In the genomic region with DNA sequence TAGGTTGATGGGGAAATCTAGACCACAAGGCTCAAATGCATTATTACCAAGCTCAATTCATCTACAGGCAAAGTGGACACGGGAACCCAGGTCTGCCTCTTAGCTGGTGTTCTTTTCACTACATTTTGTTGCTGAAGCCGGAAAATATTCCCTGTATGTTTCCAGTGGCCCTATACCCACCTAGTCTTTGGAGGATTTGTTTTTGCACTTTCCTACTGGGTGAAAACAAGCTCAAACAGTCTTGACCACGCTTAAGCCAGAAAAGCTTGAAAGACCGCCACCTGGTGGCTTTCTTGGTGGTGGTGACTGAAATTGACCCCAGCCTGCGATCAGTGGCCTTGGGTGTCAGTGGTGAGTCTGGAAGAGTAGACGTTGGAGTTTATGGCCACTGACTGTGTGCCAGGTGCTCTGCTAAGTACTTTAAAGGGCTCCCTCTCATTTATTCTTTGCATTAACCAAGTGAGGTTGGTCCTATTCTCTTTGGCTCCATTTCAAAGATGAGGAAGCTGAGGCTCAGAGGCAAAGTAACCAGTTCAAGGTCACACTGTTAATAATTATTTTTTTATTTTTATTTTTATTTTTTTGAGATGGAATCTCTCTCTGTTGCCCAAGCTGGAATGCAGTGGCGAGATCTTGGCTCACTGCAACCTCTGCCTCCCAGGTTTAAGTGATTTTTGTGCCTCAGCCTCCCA, we compare ENCODE assay signal across 9 cellular contexts. TPM values are rescaled to one million over a fixed set of nuclear protein-coding genes. Genes with fewer than 3 reads are reported as not detected.
DNase-seq lines count a peak whose midpoint lies in the region; ATAC-seq and TF ChIP-seq lines count a peak whose summit lies in the region.
"Had no signal": no experiment of that assay in that cellular context is flagged by ENCODE, and none has a peak within 500 bp of the region (broad histone marks: within the 10 kb centered on the region; RNA-seq: fewer than 3 reads in every experiment).

No MANE protein-coding gene starts in this region.

- H3K27me3 ChIP-seq in brain microvascular endothelial cell (replicated peaks), result peaks cover 28% of the 10 kb centered on the region

- TF ChIP-seq CTCF in brain microvascular endothelial cell (IDR thresholded peaks at IDR 0.05; ENCODE audit: low read depth, low read length, missing control alignments), result peak; percentile 87

- H3K27ac ChIP-seq in brain microvascular endothelial cell, result no peak overlapping the region
- H3K27ac ChIP-seq: BLaER1 treated with 17β-estradiol and CSF1 and Interleukin-3, amounts not matched to agents 10 nM and 100 nM had no signal

- ATAC-seq in HG03097 (IDR thresholded peaks at IDR 0.05; ENCODE audit: low FRiP score, unreplicated experiment), result no peak

- H3K4me3 ChIP-seq in brain microvascular endothelial cell (ENCODE audit: low read depth, low read length), result no peak overlapping the region
- H3K4me3 ChIP-seq: BLaER1 treated with 17β-estradiol and CSF1 and Interleukin-3, amounts not matched to agents 10 nM and 100 nM had no signal

- H3K36me3 ChIP-seq in brain microvascular endothelial cell (replicated peaks), result no peaks in the 10 kb centered on the region
- H3K36me3 ChIP-seq: BLaER1 treated with 17β-estradiol and CSF1 and Interleukin-3, amounts not matched to agents 10 nM and 100 nM had no signal

- in situ Hi-C loops in SK-MEL-5 (cut with HindIII; ENCODE audit: low pct_unique_long_range_greater_than_20kb, low sequenced_read_pairs) (no loop called here), brain microvascular endothelial cell (cut with HindIII; ENCODE audit: low pct_ligation_motif_present, low sequenced_read_pairs) (no loop called here)

- peak; percentile 35 for DNase-seq in NCI-H1105 treated with DMSO at 0.1 percent for 48 hours (lab: John Stamatoyannopoulos, UW)
- DNase-seq in NCI-H1105 (lab: John Stamatoyannopoulos, UW), result no peak
- peak; percentile 74 for DNase-seq in HuH-7 (ENCODE audit: low spot score)
- peak; percentile 81 for DNase-seq in SK-MEL-5 (ENCODE audit: low read depth, low spot score)
- DNase-seq in brain microvascular endothelial cell, result peak; percentile 60
- peak; percentile 59 for DNase-seq in iris pigment epithelial cell (ENCODE audit: low read depth)
- DNase-seq in stimulated activated CD4-positive, alpha-beta T cell treated with anti-CD3 and anti-CD28 coated beads, Interleukin-4, amount 100 ng/mL, for 24 hours, result peak; percentile 40

RNA-seq across cellular contexts. Expression of a gene that starts 11.1 kb away (rescaled TPM):
- total RNA-seq in SK-MEL-5 (2014; rRNA removed; shearing (Covaris generic)), result 1.8 and 2.6 TPM in 2 replicates
- 7.8 and 9.0 TPM in 2 replicates for polyA plus RNA-seq in SK-MEL-5 (2015; cell fraction: cytosol; rRNA removed)
- polyA plus RNA-seq in SK-MEL-5 (2015; cell fraction: nucleus; rRNA removed), result 0.69 and 2.6 TPM in 2 replicates
